Comparison of ENCODE assay signal across 14 cellular contexts in genomic region chr3:194986208-194987043, GRCh38.
A peak's percentile ranks its signal among the peaks of the same experiment; 100 is the strongest.
DNase-seq lines count a peak whose midpoint lies in the region; ATAC-seq and TF ChIP-seq lines count a peak whose summit lies in the region.
"Had no signal": no experiment of that assay in that cellular context is flagged by ENCODE, and none has a peak within 500 bp of the region (broad histone marks: within the 10 kb centered on the region; RNA-seq: fewer than 3 reads in every experiment).

No MANE protein-coding gene starts in this region.

- no peak for ATAC-seq in PC-3
- ATAC-seq: stimulated activated effector memory CD8-positive, alpha-beta T cell treated with anti-CD3 and anti-CD28 coated beads, Interleukin-12 subunit alpha, Interleukin-12 subunit beta, amount 100 ng/mL, for 72 hours had no signal

- no peak overlapping the region for H4K8ac ChIP-seq in H9 (replicated peaks; ENCODE audit: insufficient read length, low read depth, low read length)

- no peaks in the 10 kb centered on the region for H3F3A ChIP-seq in PC-3 (ENCODE audit: low read length, unreplicated experiment)

- intact Hi-C loops in PC-3 (cut with micrococcal nuclease) = loop anchor here (5.0 kb wide), 3 partner anchors 114 to 276 kb away; no protein-coding TSS in a partner anchor
- intact Hi-C loops in prostate gland (cut with DNase I) = loop anchor here (5.0 kb wide), 1 partner anchor 299 kb away; the partner anchor contains the start of gene FAM43A
- intact Hi-C loops in testis (cut with DNase I; ENCODE audit: low total_unique reads) = no loop called here

- no peaks in the 10 kb centered on the region for H3K36me3 ChIP-seq in PC-3 (ENCODE audit: low read depth, low read length)
- no peaks in the 10 kb centered on the region for H3K36me3 ChIP-seq in prostate gland
- no peaks in the 10 kb centered on the region for H3K36me3 ChIP-seq in testis (ENCODE audit: low read depth, missing control alignments)

- TF ChIP-seq CTCF in H9 (conservative IDR thresholded peaks at IDR 0.05) (no peak), PC-3 (conservative IDR thresholded peaks at IDR 0.05; ENCODE audit: low read depth, low read length) (no peak), epithelial cell of esophagus (IDR thresholded peaks at IDR 0.05; ENCODE audit: insufficient read depth, low read depth, low read length, missing control alignments) (no peak), osteocyte (IDR thresholded peaks at IDR 0.05) (no peak), prostate gland (IDR thresholded peaks at IDR 0.05) (no peak), testis (IDR thresholded peaks at IDR 0.05) (no peak)

- H3K23me2 ChIP-seq in H9 (ENCODE audit: insufficient read length, low read depth, low read length, poor library complexity, severe bottlenecking) = no peaks in the 10 kb centered on the region

- H3K23ac ChIP-seq in H9 (ENCODE audit: insufficient read length, low read depth, low read length) = no peak overlapping the region

- no peak overlapping the region for H2BK5ac ChIP-seq in H9 (ENCODE audit: insufficient read length, low read length)

- H2AK5ac ChIP-seq in H9 (ENCODE audit: insufficient read length, low read length) = no peak overlapping the region

- H2BK12ac ChIP-seq in H9 (ENCODE audit: insufficient read length, low read depth, low read length) = no peak overlapping the region

- no peak overlapping the region for H3K4ac ChIP-seq in H9 (ENCODE audit: low read depth, low read length)

- no peak overlapping the region for H2BK20ac ChIP-seq in H9 (ENCODE audit: low read depth, low read length, poor library complexity, severe bottlenecking)

- TF ChIP-seq POLR2A in prostate gland (IDR thresholded peaks at IDR 0.05) (no peak), testis (IDR thresholded peaks at IDR 0.05) (no peak)

- H3K9ac ChIP-seq in H9 (ENCODE audit: extremely low read depth, insufficient read length, low read length) (no peak overlapping the region), PC-3 (ENCODE audit: low read length) (no peak overlapping the region)

- no CpG with 5 or more reads among the region's 17 CpGs for WGBS in H9 (ENCODE audit: extremely low coverage, insufficient read length, low lambda C conversion rate)
- WGBS in prostate gland = 82% methylated on average over 17 of the region's 17 CpGs
- 75 to 84% methylated on average over 17 of the region's 17 CpGs for WGBS in testis, 2 donors

- no peak overlapping the region for H2BK120ac ChIP-seq in H9 (ENCODE audit: low read depth, low read length, poor library complexity, severe bottlenecking)

- H3K9me3 ChIP-seq in H9 (ENCODE audit: control insufficient read depth, low read depth, low read length) (no peaks in the 10 kb centered on the region), PC-3 (ENCODE audit: low read length) (no peaks in the 10 kb centered on the region), prostate gland (no peaks in the 10 kb centered on the region), testis (no peaks in the 10 kb centered on the region)

- H3K27ac Mint-ChIP-seq in H9 (no peak overlapping the region), osteocyte (ENCODE audit: unreplicated experiment) (no peak overlapping the region)
- H3K27ac Mint-ChIP-seq: activated naive CD4-positive, alpha-beta T cell treated with anti-CD3 and anti-CD28 coated beads, Interleukin-2, amount 50 U/mL, for 24 hours; stimulated activated effector memory CD8-positive, alpha-beta T cell treated with anti-CD3 and anti-CD28 coated beads, Interleukin-12 subunit alpha, Interleukin-12 subunit beta, amount 100 ng/mL, for 72 hours had no signal

- CTCF ChIA-PET in PC-3 (lab: Charles Lee) = interaction anchor here (0.7 to 3.5 kb wide), 2 partner anchors 298 to 304 kb away, joined by 3 to 17 read pairs; no protein-coding TSS in a partner anchor

- H3T11ph ChIP-seq in H9 (ENCODE audit: low read length) = no peak overlapping the region

- H3K36me3 Mint-ChIP-seq in H9 (ENCODE audit: insufficient read depth in 1 of 3, low read depth in 3 of 3) (peaks cover 0 to 2% (median 0%) of the 10 kb centered on the region in 3 experiments; a peak in 2 of 7 replicates), osteocyte (ENCODE audit: unreplicated experiment) (peaks cover 4% of the 10 kb centered on the region)
- H3K36me3 Mint-ChIP-seq: activated naive CD4-positive, alpha-beta T cell treated with anti-CD3 and anti-CD28 coated beads, Interleukin-2, amount 50 U/mL, for 24 hours; stimulated activated effector memory CD8-positive, alpha-beta T cell treated with anti-CD3 and anti-CD28 coated beads, Interleukin-12 subunit alpha, Interleukin-12 subunit beta, amount 100 ng/mL, for 72 hours had no signal

- H2AFZ ChIP-seq in H9 (ENCODE audit: low read length) = no peak overlapping the region
- H2AFZ ChIP-seq in PC-3 (ENCODE audit: low read length) = peak overlapping the region; percentile 41

- H3K4me1 Mint-ChIP-seq in H9 (peaks cover 5 to 11% of the 10 kb centered on the region in 2 experiments), osteocyte (ENCODE audit: unreplicated experiment) (no peaks in the 10 kb centered on the region)
- H3K4me1 Mint-ChIP-seq: activated naive CD4-positive, alpha-beta T cell treated with anti-CD3 and anti-CD28 coated beads, Interleukin-2, amount 50 U/mL, for 24 hours; stimulated activated effector memory CD8-positive, alpha-beta T cell treated with anti-CD3 and anti-CD28 coated beads, Interleukin-12 subunit alpha, Interleukin-12 subunit beta, amount 100 ng/mL, for 72 hours had no signal

- H2BK15ac ChIP-seq in H9 (ENCODE audit: low read depth, low read length) = no peak overlapping the region

- no peak overlapping the region for H4K91ac ChIP-seq in H9 (ENCODE audit: insufficient read length, low read depth, low read length)

- H3K14ac ChIP-seq in H9 (ENCODE audit: insufficient read depth, low read length) = no peak overlapping the region

- H3K4me3 Mint-ChIP-seq in H9 = no peak overlapping the region
- H3K4me3 Mint-ChIP-seq in osteocyte (ENCODE audit: unreplicated experiment) = no peak overlapping the region
- H3K4me3 Mint-ChIP-seq: activated naive CD4-positive, alpha-beta T cell treated with anti-CD3 and anti-CD28 coated beads, Interleukin-2, amount 50 U/mL, for 24 hours; stimulated activated effector memory CD8-positive, alpha-beta T cell treated with anti-CD3 and anti-CD28 coated beads, Interleukin-12 subunit alpha, Interleukin-12 subunit beta, amount 100 ng/mL, for 72 hours had no signal

- DNase-seq in H9 = no peak
- DNase-seq in PC-3 = peak; percentile 88
- DNase-seq in epithelial cell of esophagus (ENCODE audit: low read depth) = peak; percentile 99
- DNase-seq in osteocyte (ENCODE audit: extremely low spot score, unreplicated experiment) = peak; percentile 71
- no peak for DNase-seq in prostate gland (ENCODE audit: low spot score)
- no peak for DNase-seq in SK-N-DZ (ENCODE audit: low spot score)
- DNase-seq in NCI-H82 (lab: John Stamatoyannopoulos, UW) = no peak
- no peak for DNase-seq in testis
- DNase-seq: activated CD8-positive, alpha-beta memory T cell treated with anti-CD3 and anti-CD28 coated beads for 24 hours; left ventricle myocardium superior; NCI-H1436 treated with DMSO at 0.1 percent for 48 hours; T-helper 1 cell had no signal

- H3K27ac ChIP-seq in H9 (ENCODE audit: insufficient read length, low read depth, low read length) (no peak overlapping the region), PC-3 (ENCODE audit: low read length) (peak overlapping the region; percentile 57), prostate gland (no peak overlapping the region), testis (no peak overlapping the region)

- H3K79me2 ChIP-seq in H9 (ENCODE audit: insufficient read depth, low read length) (no peaks in the 10 kb centered on the region), PC-3 (ENCODE audit: low read length) (no peaks in the 10 kb centered on the region)

- H4K20me1 ChIP-seq in H9 (ENCODE audit: control insufficient read depth, insufficient read depth, insufficient read length) (no peaks in the 10 kb centered on the region), PC-3 (ENCODE audit: low read length) (no peaks in the 10 kb centered on the region)

- H4K5ac ChIP-seq in H9 (ENCODE audit: insufficient read length, low read depth, low read length) = no peak overlapping the region

- H3K79me1 ChIP-seq in H9 (ENCODE audit: insufficient read depth, low read depth, low read length, poor library complexity, severe bottlenecking) = no peaks in the 10 kb centered on the region

- H3K27me3 Mint-ChIP-seq in H9 (ENCODE audit: low read depth) = peaks cover 35% of the 10 kb centered on the region
- peaks cover 23% of the 10 kb centered on the region for H3K27me3 Mint-ChIP-seq in osteocyte (ENCODE audit: unreplicated experiment)

- POLR2A ChIA-PET in PC-3 (lab: Charles Lee; ENCODE audit: unreplicated experiment) = interaction anchor here (0.5 kb wide), 1 partner anchor 314 kb away, joined by 3 read pairs; no protein-coding TSS in a partner anchor

- no peak overlapping the region for H3K56ac ChIP-seq in H9 (ENCODE audit: insufficient read length, low read depth, low read length)

- peak overlapping the region; percentile 57 for H3K18ac ChIP-seq in H9 (ENCODE audit: insufficient read length, low read depth, low read length)

- H3K9me2 ChIP-seq in PC-3 (replicated peaks; ENCODE audit: low read length) = no peaks in the 10 kb centered on the region

- H3K4me2 ChIP-seq in H9 (ENCODE audit: insufficient read depth, insufficient read length, low read length) (no peak overlapping the region), PC-3 (ENCODE audit: low read length) (peak overlapping the region; percentile 16; the same call in 1 of the 2 replicates)

- H3K27me3 ChIP-seq in H9 (ENCODE audit: insufficient read depth, low read length) = no peaks in the 10 kb centered on the region; the same call in 1 of the 2 replicates
- no peaks in the 10 kb centered on the region for H3K27me3 ChIP-seq in PC-3 (ENCODE audit: low read length)
- no peaks in the 10 kb centered on the region for H3K27me3 ChIP-seq in prostate gland (replicated peaks; ENCODE audit: insufficient read depth)
- H3K27me3 ChIP-seq in testis = no peaks in the 10 kb centered on the region

- BruUV-seq in PC-3 (replicated peaks; lab: Mats Ljungman, UMichigan) = no TSS peak

- no peak overlapping the region for H3K4me3 ChIP-seq in PC-3 (ENCODE audit: low read length)
- no peak overlapping the region for H3K4me3 ChIP-seq in epithelial cell of esophagus (ENCODE audit: low read length)
- H3K4me3 ChIP-seq in prostate gland = no peak overlapping the region
- H3K4me3 ChIP-seq in testis = no peak overlapping the region

- H3K9me3 Mint-ChIP-seq in H9 (peaks cover 7 to 8% of the 10 kb centered on the region in 2 experiments; a peak in 3 of 5 replicates), osteocyte (ENCODE audit: unreplicated experiment) (peaks cover 8% of the 10 kb centered on the region)
- H3K9me3 Mint-ChIP-seq: activated naive CD4-positive, alpha-beta T cell treated with anti-CD3 and anti-CD28 coated beads, Interleukin-2, amount 50 U/mL, for 24 hours; stimulated activated effector memory CD8-positive, alpha-beta T cell treated with anti-CD3 and anti-CD28 coated beads, Interleukin-12 subunit alpha, Interleukin-12 subunit beta, amount 100 ng/mL, for 72 hours had no signal

- H3K4me1 ChIP-seq in H9 (ENCODE audit: insufficient read depth, low read length) (no peaks in the 10 kb centered on the region), PC-3 (ENCODE audit: insufficient read depth, low read length) (peaks cover 43% of the 10 kb centered on the region), prostate gland (replicated peaks) (peaks cover 3% of the 10 kb centered on the region), testis (peaks cover 7% of the 10 kb centered on the region)

Comparison
In these comparisons a context has a peak if more than half of its experiments do, and no peak if none do; other contexts are left out.
1. DNase-seq: peak in PC-3 (single experiment), epithelial cell of esophagus (single experiment) and osteocyte (single experiment); none in H9 (single experiment), prostate gland (single experiment), SK-N-DZ (single experiment), NCI-H82 (single experiment) and testis (single experiment).